In genomic region chr16:56990407-56991286, GRCh38 we compare ENCODE assay signal across 8 cellular contexts. TPM values are rescaled to one million over a fixed set of nuclear protein-coding genes. Genes with fewer than 3 reads are reported as not detected.
DNase-seq lines count a peak whose midpoint lies in the region; ATAC-seq and TF ChIP-seq lines count a peak whose summit lies in the region.

No MANE protein-coding gene starts in this region.

- no peaks in the 10 kb centered on the region for H3K27me3 Mint-ChIP-seq in natural killer cell treated with Interleukin-12 subunit alpha and Interleukin-12 subunit beta and Interleukin-15 and Interleukin-18, amount 100 ng/mL, for 72 hours

- H3K27ac ChIP-seq in BLaER1: no peak overlapping the region; the same call in 1 of the 2 replicates
- H3K27ac ChIP-seq in KMS-11: peak overlapping the region; percentile 44; the same call in 1 of the 2 replicates
- no peak overlapping the region for H3K27ac ChIP-seq in breast epithelium

- H3K4me1 ChIP-seq in BLaER1 (peaks cover 85% of the 10 kb centered on the region), KMS-11 (ENCODE audit: low read depth, poor library complexity, severe bottlenecking) (peaks cover 21% of the 10 kb centered on the region), breast epithelium (peaks cover 0 to 5% of the 10 kb centered on the region in 2 donors)

- H4K20me1 ChIP-seq in BLaER1: peaks cover 14% of the 10 kb centered on the region; the same call in 1 of the 2 replicates
- H4K20me1 ChIP-seq in KMS-11 (ENCODE audit: insufficient read depth): no peaks in the 10 kb centered on the region

- no peak for TF ChIP-seq CTCF in KMS-11 (conservative IDR thresholded peaks at IDR 0.05; ENCODE audit: low read depth, low read length)
- no peak for TF ChIP-seq CTCF in breast epithelium (IDR thresholded peaks at IDR 0.05)

- no peaks in the 10 kb centered on the region for H3K79me2 ChIP-seq in KMS-11 (ENCODE audit: insufficient read depth, low read depth)

- H2AFZ ChIP-seq in KMS-11 (ENCODE audit: low read depth): peak overlapping the region; percentile 92; the same call in 1 of the 2 replicates

- peaks cover 66 to 71% of the 10 kb centered on the region in 2 donors for H3K4me1 Mint-ChIP-seq in natural killer cell treated with Interleukin-12 subunit alpha and Interleukin-12 subunit beta and Interleukin-15 and Interleukin-18, amount 100 ng/mL, for 72 hours (ENCODE audit: low read depth in 2 of 2)

- H3K9me3 Mint-ChIP-seq in natural killer cell treated with Interleukin-12 subunit alpha and Interleukin-12 subunit beta and Interleukin-15 and Interleukin-18, amount 100 ng/mL, for 72 hours: no peaks in the 10 kb centered on the region

- H3K27me3 ChIP-seq in BLaER1 (no peaks in the 10 kb centered on the region), KMS-11 (ENCODE audit: insufficient read depth, low read depth) (no peaks in the 10 kb centered on the region), breast epithelium (no peaks in the 10 kb centered on the region)

- intact Hi-C loops in breast epithelium (cut with DNase I; ENCODE audit: low total_unique reads): no loop called here

- H3K36me3 ChIP-seq in BLaER1: no peaks in the 10 kb centered on the region
- no peaks in the 10 kb centered on the region for H3K36me3 ChIP-seq in KMS-11 (ENCODE audit: insufficient read depth)
- H3K36me3 ChIP-seq in breast epithelium: no peaks in the 10 kb centered on the region

- H3K4me3 Mint-ChIP-seq in natural killer cell treated with Interleukin-12 subunit alpha and Interleukin-12 subunit beta and Interleukin-15 and Interleukin-18, amount 100 ng/mL, for 72 hours: peak overlapping the region; percentile 99

- H3K27ac Mint-ChIP-seq in natural killer cell treated with Interleukin-12 subunit alpha and Interleukin-12 subunit beta and Interleukin-15 and Interleukin-18, amount 100 ng/mL, for 72 hours: peak overlapping the region; percentile 99

- DNase-seq in breast epithelium (ENCODE audit: low spot score in 2 of 2) (no peak), GM19240 (ENCODE audit: insufficient read length, low spot score) (no peak), NCI-H1417 treated with DMSO at 0.1 percent for 48 hours (lab: John Stamatoyannopoulos, UW) (no peak), NCI-H510A (lab: John Stamatoyannopoulos, UW) (no peak)
- DNase-seq in natural killer cell treated with Interleukin-12 subunit alpha and Interleukin-12 subunit beta and Interleukin-15 and Interleukin-18, amount 100 ng/mL, for 72 hours (ENCODE audit: low spot score): peak; percentile 39

- no peak for ATAC-seq in natural killer cell treated with Interleukin-12 subunit alpha and Interleukin-12 subunit beta and Interleukin-15 and Interleukin-18, amount 100 ng/mL, for 72 hours
- ATAC-seq in GM18870 (IDR thresholded peaks at IDR 0.05; ENCODE audit: unreplicated experiment): no peak

- H3K36me3 Mint-ChIP-seq in natural killer cell treated with Interleukin-12 subunit alpha and Interleukin-12 subunit beta and Interleukin-15 and Interleukin-18, amount 100 ng/mL, for 72 hours: peaks cover 26% of the 10 kb centered on the region

- peak overlapping the region; percentile 87; the same call in 1 of the 2 replicates for H3K9ac ChIP-seq in BLaER1
- peak overlapping the region; percentile 71; the same call in 1 of the 2 replicates for H3K9ac ChIP-seq in KMS-11

- no peaks in the 10 kb centered on the region for H3K9me3 ChIP-seq in BLaER1
- no peaks in the 10 kb centered on the region for H3K9me3 ChIP-seq in breast epithelium

- H3K4me2 ChIP-seq in BLaER1 (peak overlapping the region; percentile 89), KMS-11 (peak overlapping the region; percentile 95)

- no peak for TF ChIP-seq POLR2A in breast epithelium (IDR thresholded peaks at IDR 0.05)

- H3K4me3 ChIP-seq in BLaER1 (peak overlapping the region; percentile 83), KMS-11 (IDR thresholded peaks at IDR 0.05; ENCODE audit: insufficient read depth, low read depth, low read length) (no peak overlapping the region), breast epithelium (peak overlapping the region; percentile 76 to 92 (median 80))

RNA-seq across cellular contexts. Expression of gene NLRC5, which starts 1.3 kb away (rescaled TPM):
- total RNA-seq in breast epithelium: 10 to 100 TPM; 18.4 to 34.4 (median 24.1) TPM
- total RNA-seq in natural killer cell treated with Interleukin-12 subunit alpha and Interleukin-12 subunit beta and Interleukin-15 and Interleukin-18, amount 100 ng/mL, for 72 hours: 100 to 1,000 TPM; 190 to 316 TPM

RNA-seq across cellular contexts. Expression of gene CETP, which starts 28.9 kb away (rescaled TPM):
- under 1 TPM; 0.44 to 0.80 (median 0.66) TPM for total RNA-seq in breast epithelium
- not detected for total RNA-seq in natural killer cell treated with Interleukin-12 subunit alpha and Interleukin-12 subunit beta and Interleukin-15 and Interleukin-18, amount 100 ng/mL, for 72 hours

RNA-seq across cellular contexts. Expression of gene HERPUD1, which starts 58.7 kb away (rescaled TPM):
- 100 to 1,000 TPM; 123 to 162 (median 149) TPM for total RNA-seq in breast epithelium
- 100 to 1,000 TPM; 127 to 141 TPM for total RNA-seq in natural killer cell treated with Interleukin-12 subunit alpha and Interleukin-12 subunit beta and Interleukin-15 and Interleukin-18, amount 100 ng/mL, for 72 hours

Comparison
In these comparisons a context has a peak if more than half of its experiments do, and no peak if none do; other contexts are left out.
1. RNA of gene NLRC5, which starts 1.3 kb away (total RNA-seq): 190 to 316 TPM in natural killer cell treated with Interleukin-12 subunit alpha and Interleukin-12 subunit beta and Interleukin-15 and Interleukin-18, amount 100 ng/mL, for 72 hours; 18.4 to 34.4 TPM in breast epithelium; every median in the first group is over 4 times any median in the second.